In the genomic region with DNA sequence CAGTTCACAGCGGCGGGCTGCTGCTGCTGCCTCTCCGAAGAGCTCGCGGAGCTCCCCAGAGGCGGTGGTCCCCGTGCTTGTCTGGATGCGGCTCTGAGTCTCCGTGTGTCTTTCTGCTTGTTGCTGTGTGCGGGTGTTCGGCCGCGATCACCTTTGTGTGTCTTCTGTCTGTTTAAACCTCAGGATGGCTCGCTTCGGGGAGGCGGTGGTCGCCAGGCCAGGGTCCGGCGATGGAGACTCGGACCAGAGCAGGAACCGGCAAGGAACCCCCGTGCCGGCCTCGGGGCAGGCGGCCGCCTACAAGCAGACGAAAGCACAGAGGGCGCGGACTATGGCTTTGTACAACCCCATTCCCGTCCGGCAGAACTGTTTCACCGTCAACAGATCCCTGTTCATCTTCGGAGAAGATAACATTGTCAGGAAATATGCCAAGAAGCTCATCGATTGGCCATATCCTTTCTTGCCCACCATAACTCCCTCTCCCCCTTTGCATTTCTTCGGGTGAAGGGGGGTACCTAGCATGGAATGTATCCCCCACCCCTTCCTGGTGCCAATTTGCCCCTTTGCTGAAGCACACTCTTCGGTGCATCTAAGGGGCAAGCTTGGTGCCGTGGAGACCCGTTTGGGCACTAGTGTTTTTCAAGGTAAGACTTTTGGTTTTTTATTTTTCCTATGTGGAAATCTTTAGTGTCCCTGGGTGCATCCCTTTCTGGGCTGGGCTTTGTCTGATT, we compare ENCODE assay signal across 18 cellular contexts. TPM values are rescaled to one million over a fixed set of nuclear protein-coding genes. Genes with fewer than 3 reads are reported as not detected.
DNase-seq lines count a peak whose midpoint lies in the region; ATAC-seq and TF ChIP-seq lines count a peak whose summit lies in the region.
"Had no signal": no experiment of that assay in that cellular context is flagged by ENCODE, and none has a peak within 500 bp of the region (broad histone marks: within the 10 kb centered on the region; RNA-seq: fewer than 3 reads in every experiment).

No MANE protein-coding gene starts in this region.

- H3K27me3 ChIP-seq in iPS-15b (ENCODE audit: control insufficient read depth, insufficient read depth, low read length), result peaks cover 84% of the 10 kb centered on the region
- H3K27me3 ChIP-seq in heart left ventricle, result peaks cover 46 to 97% (median 78%) of the 10 kb centered on the region in 9 donors

- H3K9me3 ChIP-seq in iPS-15b (ENCODE audit: control insufficient read depth, insufficient read depth, low read length) (no peaks in the 10 kb centered on the region), heart left ventricle (no peaks in the 10 kb centered on the region)
- H3K9me3 ChIP-seq: lower lobe of right lung, stomach, vagina had no signal

- ATAC-seq in activated CD4-positive, alpha-beta T cell treated with anti-CD3 and anti-CD28 coated beads for 36 hours, result no peak
- no peak for ATAC-seq in activated T-helper 17 cell treated with anti-CD3 and anti-CD28 coated beads, Interleukin-2, amount 50 U/mL, for 72 hours (replicated peaks)
- ATAC-seq in stimulated activated memory B cell treated with anti-CD40 and anti-IgM and Interleukin-4, amounts not matched to agents 10 μg/mL and 1 μg/mL and 100 μg/mL, for 72 hours, result no peak
- no peak for ATAC-seq in HG02885 (IDR thresholded peaks at IDR 0.05; ENCODE audit: poor library complexity, unreplicated experiment)
- no peak for ATAC-seq in heart left ventricle
- ATAC-seq: HCT116, lower lobe of right lung had no signal

- no peak overlapping the region for H3K27ac Mint-ChIP-seq in activated CD4-positive, alpha-beta T cell treated with anti-CD3 and anti-CD28 coated beads, Interleukin-2, amount 10 ng/mL, durations not matched to agents 7 days and 5 days
- H3K27ac Mint-ChIP-seq in activated CD4-positive, alpha-beta T cell treated with anti-CD3 and anti-CD28 coated beads for 36 hours, result no peak overlapping the region
- no peak overlapping the region for H3K27ac Mint-ChIP-seq in activated T-helper 17 cell treated with anti-CD3 and anti-CD28 coated beads, Interleukin-2, amount 50 U/mL, for 72 hours
- no peak overlapping the region for H3K27ac Mint-ChIP-seq in stimulated activated memory B cell treated with anti-CD40 and anti-IgM and Interleukin-4, amounts not matched to agents 10 μg/mL and 1 μg/mL and 100 μg/mL, for 72 hours

- peaks cover 88% of the 10 kb centered on the region for H3K27me3 Mint-ChIP-seq in activated CD4-positive, alpha-beta T cell treated with anti-CD3 and anti-CD28 coated beads, Interleukin-2, amount 10 ng/mL, durations not matched to agents 7 days and 5 days
- peaks cover 63% of the 10 kb centered on the region for H3K27me3 Mint-ChIP-seq in activated CD4-positive, alpha-beta T cell treated with anti-CD3 and anti-CD28 coated beads for 36 hours
- peaks cover 70% of the 10 kb centered on the region for H3K27me3 Mint-ChIP-seq in activated T-helper 17 cell treated with anti-CD3 and anti-CD28 coated beads, Interleukin-2, amount 50 U/mL, for 72 hours
- peaks cover 63% of the 10 kb centered on the region for H3K27me3 Mint-ChIP-seq in stimulated activated memory B cell treated with anti-CD40 and anti-IgM and Interleukin-4, amounts not matched to agents 10 μg/mL and 1 μg/mL and 100 μg/mL, for 72 hours

- TF ChIP-seq POLR2A in heart left ventricle (IDR thresholded peaks at IDR 0.05), result no peak

- H3K9me3 Mint-ChIP-seq in activated CD4-positive, alpha-beta T cell treated with anti-CD3 and anti-CD28 coated beads, Interleukin-2, amount 10 ng/mL, durations not matched to agents 7 days and 5 days, result no peaks in the 10 kb centered on the region
- H3K9me3 Mint-ChIP-seq in activated CD4-positive, alpha-beta T cell treated with anti-CD3 and anti-CD28 coated beads for 36 hours (ENCODE audit: low read depth), result no peaks in the 10 kb centered on the region
- no peaks in the 10 kb centered on the region for H3K9me3 Mint-ChIP-seq in activated T-helper 17 cell treated with anti-CD3 and anti-CD28 coated beads, Interleukin-2, amount 50 U/mL, for 72 hours
- no peaks in the 10 kb centered on the region for H3K9me3 Mint-ChIP-seq in stimulated activated memory B cell treated with anti-CD40 and anti-IgM and Interleukin-4, amounts not matched to agents 10 μg/mL and 1 μg/mL and 100 μg/mL, for 72 hours

- intact Hi-C loops in activated CD4-positive, alpha-beta T cell treated with anti-CD3 and anti-CD28 coated beads for 36 hours (cut with DNase I, micrococcal nuclease), result loop anchor here in 1 of 2 experiments (5.0 kb wide), 1 partner anchor 914 kb away; no protein-coding TSS in a partner anchor
- intact Hi-C loops in heart left ventricle (cut with DNase I), result loop anchor here in 6 of 10 donors (5.0 to 10.0 kb wide), 5 partner anchors 194 to 581 kb away; partner anchors contain the start of gene ZNF648 (in 1 of the 6)

- no peak for DNase-seq in activated CD4-positive, alpha-beta T cell treated with anti-CD3 and anti-CD28 coated beads, Interleukin-2, amount 10 ng/mL, durations not matched to agents 7 days and 5 days
- DNase-seq in activated CD4-positive, alpha-beta T cell treated with anti-CD3 and anti-CD28 coated beads for 36 hours, result no peak
- DNase-seq in heart left ventricle (no peak), COLO829 (ENCODE audit: low spot score) (no peak)
- DNase-seq: lower lobe of right lung, NCI-H774, small intestine, stomach had no signal

- H3K4me1 Mint-ChIP-seq in activated CD4-positive, alpha-beta T cell treated with anti-CD3 and anti-CD28 coated beads, Interleukin-2, amount 10 ng/mL, durations not matched to agents 7 days and 5 days, result peaks cover 14% of the 10 kb centered on the region
- peaks cover 8% of the 10 kb centered on the region for H3K4me1 Mint-ChIP-seq in activated CD4-positive, alpha-beta T cell treated with anti-CD3 and anti-CD28 coated beads for 36 hours
- H3K4me1 Mint-ChIP-seq in activated T-helper 17 cell treated with anti-CD3 and anti-CD28 coated beads, Interleukin-2, amount 50 U/mL, for 72 hours, result no peaks in the 10 kb centered on the region
- H3K4me1 Mint-ChIP-seq in stimulated activated memory B cell treated with anti-CD40 and anti-IgM and Interleukin-4, amounts not matched to agents 10 μg/mL and 1 μg/mL and 100 μg/mL, for 72 hours, result peaks cover 39% of the 10 kb centered on the region

- no peak overlapping the region for H3K27ac ChIP-seq in heart left ventricle
- H3K27ac ChIP-seq: HL-60, lower lobe of right lung, RWPE1, stomach, vagina had no signal

- CTCF ChIA-PET in activated CD4-positive, alpha-beta T cell treated with anti-CD3 and anti-CD28 coated beads, Interleukin-2, amount 10 ng/mL, durations not matched to agents 7 days and 5 days (lab: Charles Lee), result no interaction called here
- CTCF ChIA-PET in activated CD4-positive, alpha-beta T cell treated with anti-CD3 and anti-CD28 coated beads for 36 hours (lab: Charles Lee), result interaction anchor here (0.6 to 1.2 kb wide), 2 partner anchors 54 to 193 kb away, joined by 3 to 5 read pairs; no protein-coding TSS in a partner anchor

- no peaks in the 10 kb centered on the region for H3K36me3 Mint-ChIP-seq in activated CD4-positive, alpha-beta T cell treated with anti-CD3 and anti-CD28 coated beads, Interleukin-2, amount 10 ng/mL, durations not matched to agents 7 days and 5 days (ENCODE audit: low read depth)
- no peaks in the 10 kb centered on the region for H3K36me3 Mint-ChIP-seq in activated CD4-positive, alpha-beta T cell treated with anti-CD3 and anti-CD28 coated beads for 36 hours (ENCODE audit: low read depth)
- no peaks in the 10 kb centered on the region for H3K36me3 Mint-ChIP-seq in activated T-helper 17 cell treated with anti-CD3 and anti-CD28 coated beads, Interleukin-2, amount 50 U/mL, for 72 hours (ENCODE audit: low read depth)
- no peaks in the 10 kb centered on the region for H3K36me3 Mint-ChIP-seq in stimulated activated memory B cell treated with anti-CD40 and anti-IgM and Interleukin-4, amounts not matched to agents 10 μg/mL and 1 μg/mL and 100 μg/mL, for 72 hours

- TF ChIP-seq CTCF in heart left ventricle (IDR thresholded peaks at IDR 0.05), result no peak

- H3K4me1 ChIP-seq in iPS-15b (ENCODE audit: control insufficient read depth, insufficient read depth, low read length) (peaks cover 2% of the 10 kb centered on the region), heart left ventricle (peaks cover 0 to 19% (median 5%) of the 10 kb centered on the region in 12 donors)
- H3K4me1 ChIP-seq: lower lobe of right lung had no signal

- no peak overlapping the region for H3K9ac ChIP-seq in iPS-15b (ENCODE audit: low read depth, low read length)

- H3K4me3 Mint-ChIP-seq in activated CD4-positive, alpha-beta T cell treated with anti-CD3 and anti-CD28 coated beads, Interleukin-2, amount 10 ng/mL, durations not matched to agents 7 days and 5 days, result peak overlapping the region; percentile 34
- H3K4me3 Mint-ChIP-seq in activated CD4-positive, alpha-beta T cell treated with anti-CD3 and anti-CD28 coated beads for 36 hours, result no peak overlapping the region
- H3K4me3 Mint-ChIP-seq in activated T-helper 17 cell treated with anti-CD3 and anti-CD28 coated beads, Interleukin-2, amount 50 U/mL, for 72 hours, result peak overlapping the region; percentile 31
- H3K4me3 Mint-ChIP-seq in stimulated activated memory B cell treated with anti-CD40 and anti-IgM and Interleukin-4, amounts not matched to agents 10 μg/mL and 1 μg/mL and 100 μg/mL, for 72 hours, result peak overlapping the region; percentile 70

- POLR2A ChIA-PET in activated CD4-positive, alpha-beta T cell treated with anti-CD3 and anti-CD28 coated beads, Interleukin-2, amount 10 ng/mL, durations not matched to agents 7 days and 5 days (lab: Charles Lee), result no interaction called here
- POLR2A ChIA-PET in activated CD4-positive, alpha-beta T cell treated with anti-CD3 and anti-CD28 coated beads for 36 hours (lab: Charles Lee), result interaction anchor here (0.8 kb wide), 1 partner anchor 453 kb away, joined by 8 read pairs; no protein-coding TSS in a partner anchor

- H3K4me3 ChIP-seq in iPS-15b (ENCODE audit: low read depth, low read length) (peak overlapping the region; percentile 54), heart left ventricle (no peak overlapping the region)

- H3K36me3 ChIP-seq in iPS-15b (ENCODE audit: control insufficient read depth, insufficient read depth, low read length) (no peaks in the 10 kb centered on the region), heart left ventricle (no peaks in the 10 kb centered on the region)
- H3K36me3 ChIP-seq: lower lobe of right lung, stomach, vagina had no signal

- WGBS in heart left ventricle, 4 donors, result 8 to 14% (median 11%) methylated on average over 36 to 38 of the region's 38 CpGs

RNA-seq across cellular contexts. Expression of gene CACNA1E, which starts 0.4 kb away (rescaled TPM):
- total RNA-seq in activated CD4-positive, alpha-beta T cell treated with anti-CD3 and anti-CD28 coated beads, Interleukin-2, amount 10 ng/mL, durations not matched to agents 7 days and 5 days, result not detected
- total RNA-seq in activated CD4-positive, alpha-beta T cell treated with anti-CD3 and anti-CD28 coated beads for 36 hours, result not detected
- total RNA-seq in activated T-helper 17 cell treated with anti-CD3 and anti-CD28 coated beads, Interleukin-2, amount 50 U/mL, for 72 hours, result under 1 TPM in 1 of 2 donors, not detected in 1; 0.11 TPM
- total RNA-seq in heart left ventricle, result 1 to 10 TPM in 1 of 9 donors, under 1 TPM in 8; 0.02 to 1.9 (median 0.13) TPM
- polyA plus RNA-seq in heart left ventricle, result under 1 TPM; 0.03 to 0.08 TPM
- total RNA-seq: fibroblast of lung, LHCN-M2, vagina had no signal
